35 cellular contexts compared by ENCODE assay signal in the genomic region with DNA sequence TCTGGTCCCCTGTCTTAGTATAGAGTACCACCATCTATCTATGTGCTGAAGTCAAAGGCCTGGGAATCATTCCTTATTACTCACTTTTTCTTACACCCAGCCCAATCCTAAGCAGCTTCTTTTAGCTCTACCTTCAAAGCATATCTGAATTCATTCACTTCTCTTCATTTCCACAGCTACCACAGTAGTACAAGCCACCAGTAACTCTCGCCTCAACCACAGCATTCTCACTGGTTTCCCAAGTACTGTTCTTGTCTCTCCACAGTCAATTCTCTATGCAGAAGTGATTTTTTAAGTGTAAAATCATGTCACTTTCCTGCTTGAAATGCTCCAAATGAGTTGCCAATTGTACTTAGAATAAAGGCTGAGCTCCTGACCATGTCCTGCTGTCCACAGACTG.
"Had no signal": no experiment of that assay in that cellular context is flagged by ENCODE, and none has a peak within 500 bp of the region (broad histone marks: within the 10 kb centered on the region; RNA-seq: fewer than 3 reads in every experiment).

No MANE protein-coding gene starts in this region.

- H3K27me3 ChIP-seq: MG63 had no signal

- H3K27ac ChIP-seq: KMS-11 had no signal

- H3K9me3 ChIP-seq: MG63 had no signal

- H3K9ac ChIP-seq: KMS-11 had no signal

- H3K4me3 ChIP-seq: MG63 had no signal

- H3K4me2 ChIP-seq: KMS-11 had no signal

- H3K36me3 ChIP-seq: MG63 had no signal

- DNase-seq: Karpas-422, Kasumi-1, MG63, MM.1S, MV-4-11, NCI-H1048, NCI-H1092, NCI-H1092 treated with DMSO at 0.1 percent for 48 hours, NCI-H1105, NCI-H1105 treated with DMSO at 0.1 percent for 48 hours, NCI-H1417, NCI-H1417 treated with DMSO at 0.1 percent for 48 hours, NCI-H1436, NCI-H1436 treated with DMSO at 0.1 percent for 48 hours, NCI-H146, NCI-H1694, NCI-H1694 treated with DMSO at 0.1 percent for 48 hours, NCI-H187, NCI-H187 treated with DMSO at 0.1 percent for 48 hours, NCI-H1930, NCI-H2029, NCI-H2029 treated with DMSO at 0.1 percent for 48 hours, NCI-H2081, NCI-H2081 treated with DMSO at 0.1 percent for 48 hours, NCI-H2107, NCI-H2171, NCI-H2171 treated with DMSO at 0.1 percent for 48 hours, NCI-H2227 treated with DMSO at 0.1 percent for 48 hours, NCI-H226, NCI-H345, NCI-H446, NCI-H446 treated with DMSO at 0.1 percent for 48 hours, NCI-H510A, NCI-H510A treated with DMSO at 0.1 percent for 48 hours had no signal
